11 cellular contexts compared by ENCODE assay signal in genomic region chr11:30206249-30206996, GRCh38. TPM values are rescaled to one million over a fixed set of nuclear protein-coding genes. Genes with fewer than 3 reads are reported as not detected.
DNase-seq lines count a peak whose midpoint lies in the region; ATAC-seq and TF ChIP-seq lines count a peak whose summit lies in the region.
"Had no signal": no experiment of that assay in that cellular context is flagged by ENCODE, and none has a peak within 500 bp of the region (broad histone marks: within the 10 kb centered on the region; RNA-seq: fewer than 3 reads in every experiment).

No MANE protein-coding gene starts in this region.

- no peaks in the 10 kb centered on the region for H3K27me3 Mint-ChIP-seq in activated B cell treated with CpG ODN at 0.5 μM for 24 hours
- H3K27me3 Mint-ChIP-seq in activated T-cell treated with anti-CD3 and anti-CD28 coated beads, Interleukin-2, amount 50 U/mL, for 4 hours (ENCODE audit: low read depth), result no peaks in the 10 kb centered on the region

- H3K9me3 Mint-ChIP-seq in activated B cell treated with CpG ODN at 0.5 μM for 24 hours, result no peaks in the 10 kb centered on the region
- H3K9me3 Mint-ChIP-seq in activated T-cell treated with anti-CD3 and anti-CD28 coated beads, Interleukin-2, amount 50 U/mL, for 4 hours, result no peaks in the 10 kb centered on the region

- CTCF ChIA-PET in activated B cell treated with CpG ODN at 0.5 μM for 24 hours (lab: Charles Lee), result interaction anchor here (1.0 kb wide), 1 partner anchor 10 kb away, joined by 4 read pairs; no protein-coding TSS in a partner anchor

- intact Hi-C loops in activated B cell treated with CpG ODN at 0.5 μM for 24 hours (cut with micrococcal nuclease), result no loop called here

- H3K4me3 Mint-ChIP-seq in activated B cell treated with CpG ODN at 0.5 μM for 24 hours, result peak overlapping the region; percentile 8
- H3K4me3 Mint-ChIP-seq in activated T-cell treated with anti-CD3 and anti-CD28 coated beads, Interleukin-2, amount 50 U/mL, for 4 hours, result no peak overlapping the region

- H3K4me1 Mint-ChIP-seq in activated B cell treated with CpG ODN at 0.5 μM for 24 hours, result peaks cover 16% of the 10 kb centered on the region
- no peaks in the 10 kb centered on the region for H3K4me1 Mint-ChIP-seq in activated T-cell treated with anti-CD3 and anti-CD28 coated beads, Interleukin-2, amount 50 U/mL, for 4 hours (ENCODE audit: low read depth)

- H3K27ac Mint-ChIP-seq in activated B cell treated with CpG ODN at 0.5 μM for 24 hours, result peak overlapping the region; percentile 63

- peak; percentile 88 for ATAC-seq in GM18870 (IDR thresholded peaks at IDR 0.05; ENCODE audit: unreplicated experiment)
- ATAC-seq in GM21526 (IDR thresholded peaks at IDR 0.05; ENCODE audit: low FRiP score, unreplicated experiment), result peak; percentile 92
- ATAC-seq in HG03095 (IDR thresholded peaks at IDR 0.05; ENCODE audit: unreplicated experiment), result peak; percentile 81
- peak; percentile 34 for ATAC-seq in activated B cell treated with CpG ODN at 0.5 μM for 24 hours (ENCODE audit: low read depth)
- ATAC-seq in activated T-cell treated with anti-CD3 and anti-CD28 coated beads, Interleukin-2, amount 50 U/mL, for 4 hours, result no peak

- no peak for TF ChIP-seq CTCF in activated B cell treated with CpG ODN at 0.5 μM for 24 hours (IDR thresholded peaks at IDR 0.05)

- DNase-seq in activated B cell treated with CpG ODN at 0.5 μM for 24 hours, result no peak
- no peak for DNase-seq in HCEC 1CT
- DNase-seq in Ammon's horn (ENCODE audit: low spot score), result no peak
- DNase-seq in activated T-cell treated with anti-CD3 and anti-CD28 coated beads, Interleukin-2, amount 50 U/mL, for 4 hours, result no peak
- no peak for DNase-seq in HT-29 (ENCODE audit: low spot score)
- DNase-seq: activated T-cell treated with anti-CD3 and anti-CD28 coated beads for 4 hours had no signal

- H3K36me3 Mint-ChIP-seq in activated B cell treated with CpG ODN at 0.5 μM for 24 hours (ENCODE audit: low read depth), result no peaks in the 10 kb centered on the region
- no peaks in the 10 kb centered on the region for H3K36me3 Mint-ChIP-seq in activated T-cell treated with anti-CD3 and anti-CD28 coated beads, Interleukin-2, amount 50 U/mL, for 4 hours (ENCODE audit: insufficient read depth)

- POLR2A ChIA-PET in activated B cell treated with CpG ODN at 0.5 μM for 24 hours (lab: Charles Lee), result interaction anchor here (1.2 kb wide), 1 partner anchor 117 kb away, joined by 3 read pairs; the partner anchor contains the start of gene ARL14EP

RNA-seq across cellular contexts. Expression of gene FSHB, which starts 24.4 kb away (rescaled TPM):
- total RNA-seq in activated B cell treated with CpG ODN at 0.5 μM for 24 hours, result not detected in 2 replicates
- not detected for total RNA-seq in activated T-cell treated with anti-CD3 and anti-CD28 coated beads, Interleukin-2, amount 50 U/mL, for 4 hours
- total RNA-seq in HT-29 (2014; rRNA removed; shearing (Covaris generic)), result not detected in 2 replicates
- total RNA-seq: cardiac muscle cell, subcutaneous adipose tissue had no signal

Comparison
In these comparisons a context has a peak if more than half of its experiments do, and no peak if none do; other contexts are left out.
1. ATAC-seq: peak in GM18870 (single experiment), GM21526 (single experiment), HG03095 (single experiment) and activated B cell treated with CpG ODN at 0.5 μM for 24 hours (single experiment); none in activated T-cell treated with anti-CD3 and anti-CD28 coated beads, Interleukin-2, amount 50 U/mL, for 4 hours (0 of 2).